ENCODE assay signal across 12 cellular contexts in genomic region chr12:120093592-120094355, GRCh38. TPM values are rescaled to one million over a fixed set of nuclear protein-coding genes. Genes with fewer than 3 reads are reported as not detected.
DNase-seq lines count a peak whose midpoint lies in the region; ATAC-seq and TF ChIP-seq lines count a peak whose summit lies in the region.
"Had no signal": no experiment of that assay in that cellular context is flagged by ENCODE, and none has a peak within 500 bp of the region (broad histone marks: within the 10 kb centered on the region; RNA-seq: fewer than 3 reads in every experiment).

No MANE protein-coding gene starts in this region.

- no peak for DNase-seq in DND-41
- no peak for DNase-seq in activated naive CD8-positive, alpha-beta T cell treated with anti-CD3 and anti-CD28 coated beads, Interleukin-2, amount 10 ng/mL, durations not matched to agents 7 days and 5 days
- no peak for DNase-seq in MM.1S
- no peak for DNase-seq in AML-193 (lab: John Stamatoyannopoulos, UW)
- DNase-seq in medulla oblongata (ENCODE audit: extremely low spot score) = no peak
- DNase-seq: HFFc6, NCI-H526 treated with DMSO at 0.1 percent for 48 hours, T1000 had no signal

- H3K9me3 ChIP-seq in DND-41 (ENCODE audit: insufficient read depth, low read length, severe bottlenecking) = no peaks in the 10 kb centered on the region
- H3K9me3 ChIP-seq in mesodermal cell (ENCODE audit: control insufficient read depth, low read length) = no peaks in the 10 kb centered on the region
- no peaks in the 10 kb centered on the region for H3K9me3 ChIP-seq in MM.1S (replicated peaks; ENCODE audit: insufficient read depth, low read length)
- H3K9me3 ChIP-seq: right lobe of liver had no signal

- H2AFZ ChIP-seq in DND-41 (ENCODE audit: low read depth, low read length) (no peak overlapping the region), MM.1S (ENCODE audit: low read length) (no peak overlapping the region)

- peaks cover 14% of the 10 kb centered on the region for H3K36me3 Mint-ChIP-seq in activated naive CD8-positive, alpha-beta T cell treated with anti-CD3 and anti-CD28 coated beads, Interleukin-2, amount 10 ng/mL, durations not matched to agents 7 days and 5 days

- no peaks in the 10 kb centered on the region for H3F3A ChIP-seq in MM.1S (ENCODE audit: insufficient read depth, low read length)

- H3K4me3 ChIP-seq in DND-41 (ENCODE audit: low read depth in 1 of 2, low read length in 2 of 2) (no peak overlapping the region), mesodermal cell (ENCODE audit: extremely low read depth, insufficient read depth, low read length, poor library complexity, severe bottlenecking) (no peak overlapping the region), MM.1S (ENCODE audit: low read length) (no peak overlapping the region)
- H3K4me3 ChIP-seq: right lobe of liver had no signal

- H3K36me3 ChIP-seq in DND-41 (ENCODE audit: insufficient read depth, low read length) (peaks cover 56% of the 10 kb centered on the region), mesodermal cell (ENCODE audit: control insufficient read depth, insufficient read depth, low read length) (peaks cover 51% of the 10 kb centered on the region), MM.1S (replicated peaks; ENCODE audit: insufficient read depth, low read length) (no peaks in the 10 kb centered on the region; the same call in 1 of the 2 replicates)

- H4K20me1 ChIP-seq in DND-41 (ENCODE audit: insufficient read depth, low read length) (peaks cover 15% of the 10 kb centered on the region; the same call in 1 of the 2 replicates), MM.1S (ENCODE audit: insufficient read depth, low read length) (no peaks in the 10 kb centered on the region)

- no peaks in the 10 kb centered on the region for H3K27me3 Mint-ChIP-seq in activated naive CD8-positive, alpha-beta T cell treated with anti-CD3 and anti-CD28 coated beads, Interleukin-2, amount 10 ng/mL, durations not matched to agents 7 days and 5 days

- H3K27me3 ChIP-seq in DND-41 (ENCODE audit: insufficient read depth, low read length, poor library complexity) (no peaks in the 10 kb centered on the region), MM.1S (replicated peaks; ENCODE audit: insufficient read depth, low read length) (no peaks in the 10 kb centered on the region)
- H3K27me3 ChIP-seq: right lobe of liver had no signal

- no peak overlapping the region for H3K27ac Mint-ChIP-seq in activated naive CD8-positive, alpha-beta T cell treated with anti-CD3 and anti-CD28 coated beads, Interleukin-2, amount 10 ng/mL, durations not matched to agents 7 days and 5 days
- H3K27ac Mint-ChIP-seq: HFFc6 had no signal

- H3K9ac ChIP-seq in DND-41 (ENCODE audit: low read depth, low read length) = no peak overlapping the region
- no peak overlapping the region for H3K9ac ChIP-seq in MM.1S (ENCODE audit: low read length)

- TF ChIP-seq CTCF in DND-41 (IDR thresholded peaks at IDR 0.05; ENCODE audit: borderline replicate concordance, extremely low read depth, low read length, poor library complexity, severe bottlenecking) (no peak), MM.1S (IDR thresholded peaks at IDR 0.05; ENCODE audit: low read length) (no peak)

- H3K4me1 ChIP-seq in DND-41 (ENCODE audit: insufficient read depth, low read length) (no peaks in the 10 kb centered on the region), mesodermal cell (ENCODE audit: control insufficient read depth, insufficient read depth, low read length, poor library complexity, severe bottlenecking) (peaks cover 34% of the 10 kb centered on the region), MM.1S (ENCODE audit: low read length) (no peaks in the 10 kb centered on the region)
- H3K4me1 ChIP-seq: right lobe of liver had no signal

- H3K4me2 ChIP-seq in DND-41 (ENCODE audit: insufficient read depth, low read length) (no peak overlapping the region), MM.1S (ENCODE audit: low read depth, low read length) (no peak overlapping the region)

- peaks cover 5% of the 10 kb centered on the region for H3K4me1 Mint-ChIP-seq in activated naive CD8-positive, alpha-beta T cell treated with anti-CD3 and anti-CD28 coated beads, Interleukin-2, amount 10 ng/mL, durations not matched to agents 7 days and 5 days

- TF ChIP-seq RAD21 in Ishikawa (IDR thresholded peaks at IDR 0.05; ENCODE audit: low read depth) = no peak

- H3K9me3 Mint-ChIP-seq in activated naive CD8-positive, alpha-beta T cell treated with anti-CD3 and anti-CD28 coated beads, Interleukin-2, amount 10 ng/mL, durations not matched to agents 7 days and 5 days = no peaks in the 10 kb centered on the region
- H3K9me3 Mint-ChIP-seq: HFFc6 had no signal

- H3K4me3 Mint-ChIP-seq in activated naive CD8-positive, alpha-beta T cell treated with anti-CD3 and anti-CD28 coated beads, Interleukin-2, amount 10 ng/mL, durations not matched to agents 7 days and 5 days = no peak overlapping the region
- H3K4me3 Mint-ChIP-seq: HFFc6 had no signal

- H3K27ac ChIP-seq in DND-41 (ENCODE audit: low read length) (no peak overlapping the region), mesodermal cell (ENCODE audit: low read depth, low read length, severe bottlenecking) (peak overlapping the region; percentile 79), MM.1S (ENCODE audit: low read length) (no peak overlapping the region)
- H3K27ac ChIP-seq: right lobe of liver had no signal

- H3K9me2 ChIP-seq in MM.1S (replicated peaks; ENCODE audit: insufficient read depth, low read length) = no peaks in the 10 kb centered on the region

- ATAC-seq in DND-41 (ENCODE audit: insufficient read depth, low read depth) (peak; percentile 25; the same call in 2 of the 3 replicates), GM21423 (IDR thresholded peaks at IDR 0.05; ENCODE audit: unreplicated experiment) (no peak)
- ATAC-seq in activated naive CD8-positive, alpha-beta T cell treated with anti-CD3 and anti-CD28 coated beads, Interleukin-2, amount 10 ng/mL, durations not matched to agents 7 days and 5 days (ENCODE audit: low read depth) = peak; percentile 13

- 31% methylated on average over 8 to 10 of the region's 17 CpGs for WGBS in mesodermal cell (ENCODE audit: insufficient coverage in 2 of 2), 2 experiments

- POLR2A ChIA-PET in activated naive CD8-positive, alpha-beta T cell treated with anti-CD3 and anti-CD28 coated beads, Interleukin-2, amount 10 ng/mL, durations not matched to agents 7 days and 5 days (lab: Charles Lee) = no interaction called here

- no peaks in the 10 kb centered on the region; the same call in 1 of the 2 replicates for H3K79me2 ChIP-seq in DND-41 (ENCODE audit: insufficient read depth, low read length)
- H3K79me2 ChIP-seq in MM.1S (ENCODE audit: low read length) = peaks cover 4% of the 10 kb centered on the region

- TF ChIP-seq EP300 in Ishikawa (IDR thresholded peaks at IDR 0.05; ENCODE audit: borderline replicate concordance) = no peak

TF ChIP-seq in Ishikawa, 13 proteins besides CTCF, POLR2A, EP300 and RAD21:
- TF ChIP-seq NFIC (IDR thresholded peaks at IDR 0.05) = peak; percentile 71
- TF ChIP-seq TAF1 (IDR thresholded peaks at IDR 0.05; ENCODE audit: low read depth) = no peak
TF ChIP-seq in Ishikawa: peak in this region for 1.

RNA-seq across cellular contexts. Expression of gene RAB35, which starts 22.8 kb away (rescaled TPM):
- 10 to 100 TPM; 57.1 to 60.2 TPM for total RNA-seq in activated naive CD8-positive, alpha-beta T cell treated with anti-CD3 and anti-CD28 coated beads, Interleukin-2, amount 10 ng/mL, durations not matched to agents 7 days and 5 days
- polyA plus RNA-seq in mesodermal cell (2013, experiment 1 of 2) = 36.8 TPM
- polyA plus RNA-seq in mesodermal cell (2013, experiment 2 of 2) = 30.6 TPM
